ENCODE assay signal across 8 cellular contexts in genomic region chr19:35352448-35353304, GRCh38. TPM values are rescaled to one million over a fixed set of nuclear protein-coding genes. Genes with fewer than 3 reads are reported as not detected.
DNase-seq lines count a peak whose midpoint lies in the region; ATAC-seq, FAIRE-seq and TF ChIP-seq lines count a peak whose summit lies in the region.

No MANE protein-coding gene starts in this region.

- TF ChIP-seq CTCF in epithelial cell of proximal tubule (conservative IDR thresholded peaks at IDR 0.05; ENCODE audit: low read depth, low read length), result peak; percentile 85

- in situ Hi-C loops in Caki2 (cut with HindIII; ENCODE audit: low pct_unique_long_range_greater_than_20kb, low sequenced_read_pairs), result loop anchor here (10.0 kb wide), 1 partner anchor 82 kb away; no protein-coding TSS in a partner anchor

- H3K4me3 ChIP-seq in epithelial cell of proximal tubule (ENCODE audit: low read depth, low read length), result no peak overlapping the region

- ATAC-seq in HG03108 (IDR thresholded peaks at IDR 0.05; ENCODE audit: unreplicated experiment), result no peak

- DNase-seq in Caki2 (ENCODE audit: low read depth), result peak; percentile 72
- peak; percentile 88 for DNase-seq in HTR-8/SVneo (ENCODE audit: insufficient read length, low spot score)
- peak; percentile 51 for DNase-seq in NOMO-1 treated with dmso at 0.1 percent for 144 hours (lab: John Stamatoyannopoulos, UW; ENCODE audit: unreplicated experiment)
- DNase-seq in activated CD8-positive, alpha-beta memory T cell treated with anti-CD3 and anti-CD28 coated beads, Interleukin-2, amount 50 U/mL, for 4 hours, result peak; percentile 66
- DNase-seq in epithelial cell of proximal tubule (ENCODE audit: low read depth), result peak; percentile 9
- DNase-seq in mucosa of gallbladder (ENCODE audit: low spot score), result peak; percentile 70
- peak; percentile 84 for DNase-seq in stimulated activated CD8-positive, alpha-beta memory T cell treated with anti-CD3 and anti-CD28 coated beads, Interleukin-4, amount 100 ng/mL, for 48 hours

- peak; percentile 33 for FAIRE-seq in HTR-8/SVneo (lab: Jason Lieb, UNC)

RNA-seq across cellular contexts. Expression of gene FFAR1, which starts 5.0 kb away (rescaled TPM):
- total RNA-seq in Caki2 (2014; rRNA removed; shearing (Covaris generic); ENCODE audit: low replicate concordance), result 1.7 and 6.1 TPM in 2 replicates
- total RNA-seq in epithelial cell of proximal tubule (0.06 TPM in 1 of 2 replicates, not detected in the other), mucosa of gallbladder (not detected)

RNA-seq across cellular contexts. Expression of gene FFAR3, which starts 5.6 kb away (rescaled TPM):
- total RNA-seq in Caki2 (2014; rRNA removed; shearing (Covaris generic); ENCODE audit: low replicate concordance), result not detected in 2 replicates
- total RNA-seq in epithelial cell of proximal tubule (not detected in 2 replicates), mucosa of gallbladder (0.29 TPM)

RNA-seq across cellular contexts. Expression of gene GPR42, which starts 18.2 kb away (rescaled TPM):
- total RNA-seq in Caki2 (2014; rRNA removed; shearing (Covaris generic); ENCODE audit: low replicate concordance), result not detected in 2 replicates
- not detected in 2 replicates for total RNA-seq in epithelial cell of proximal tubule
- not detected for total RNA-seq in mucosa of gallbladder

RNA-seq across cellular contexts. Expression of gene CD22, which starts 23.7 kb away (rescaled TPM):
- total RNA-seq in Caki2 (2014; rRNA removed; shearing (Covaris generic); ENCODE audit: low replicate concordance), result 15.4 and 20.6 TPM in 2 replicates
- total RNA-seq in epithelial cell of proximal tubule (0.23 and 4.8 TPM in 2 replicates), mucosa of gallbladder (4.2 TPM)

Comparison
In these comparisons a context has a peak if more than half of its experiments do, and no peak if none do; other contexts are left out.
1. DNase-seq: peak in every context shown above with its lines; median percentile 88 in HTR-8/SVneo; 84 in stimulated activated CD8-positive, alpha-beta memory T cell treated with anti-CD3 and anti-CD28 coated beads, Interleukin-4, amount 100 ng/mL, for 48 hours; 72 in Caki2; 70 in mucosa of gallbladder; 66 in activated CD8-positive, alpha-beta memory T cell treated with anti-CD3 and anti-CD28 coated beads, Interleukin-2, amount 50 U/mL, for 4 hours; 51 in NOMO-1 treated with dmso at 0.1 percent for 144 hours; 9 in epithelial cell of proximal tubule.